Comparison of ENCODE assay signal across 22 cellular contexts in genomic region chrX:13940646-13941045, GRCh38.
DNase-seq lines count a peak whose midpoint lies in the region; ATAC-seq, FAIRE-seq and TF ChIP-seq lines count a peak whose summit lies in the region.
"Had no signal": no experiment of that assay in that cellular context is flagged by ENCODE, and none has a peak within 500 bp of the region (broad histone marks: within the 10 kb centered on the region; RNA-seq: fewer than 3 reads in every experiment).

No MANE protein-coding gene starts in this region.

- peaks cover 2% of the 10 kb centered on the region for H3K23me2 ChIP-seq in H1 (ENCODE audit: low read depth, low read length)

- H4K8ac ChIP-seq in H1 (ENCODE audit: extremely low read depth, insufficient read depth, low read length) (no peak overlapping the region), trophoblast cell (ENCODE audit: low read depth, low read length) (no peak overlapping the region)

- H2BK120ac ChIP-seq in H1 (replicated peaks; ENCODE audit: low read depth, low read length) (no peak overlapping the region), trophoblast cell (ENCODE audit: insufficient read depth, low read length, poor library complexity) (no peak overlapping the region)

- H3K79me2 ChIP-seq in OCI-LY3 (ENCODE audit: low read length): peaks cover 24% of the 10 kb centered on the region
- peaks cover 0 to 20% of the 10 kb centered on the region in 2 experiments; a peak in 2 of 4 replicates for H3K79me2 ChIP-seq in H1 (ENCODE audit: control insufficient read depth in 1 of 2, insufficient read depth in 2 of 2, low read length in 2 of 2)
- H3K79me2 ChIP-seq in trophoblast cell (ENCODE audit: control insufficient read depth, insufficient read depth, low read length, poor library complexity): no peaks in the 10 kb centered on the region

- H4K12ac ChIP-seq in trophoblast cell (ENCODE audit: low read depth, low read length): no peak overlapping the region

- no peak overlapping the region for H3K14ac ChIP-seq in H1 (ENCODE audit: insufficient read length)
- no peak overlapping the region for H3K14ac ChIP-seq in trophoblast cell (ENCODE audit: low read length)

- POLR2A ChIA-PET in H1 (lab: Charles Lee; ENCODE audit: partially characterized antibody): no interaction called here

- H3K9ac ChIP-seq in OCI-LY3 (ENCODE audit: low read length) (no peak overlapping the region), H1 (replicated peaks in 1 of 4; ENCODE audit: extremely low read depth in 1 of 4, low read depth in 3 of 4, low read length in 3 of 4) (no peak overlapping the region), trophoblast cell (ENCODE audit: low read length) (no peak overlapping the region)
- H3K9ac ChIP-seq: BLaER1 had no signal

- TF ChIP-seq EP300 in H1 (IDR thresholded peaks at IDR 0.05; ENCODE audit: borderline replicate concordance in 1 of 2, low read depth in 2 of 2, low read length in 2 of 2): no peak

- no peak overlapping the region for H3K56ac ChIP-seq in H1 (replicated peaks; ENCODE audit: insufficient read length, low read depth, low read length)

- H4K20me1 ChIP-seq in OCI-LY3 (ENCODE audit: insufficient read depth, low read length): no peaks in the 10 kb centered on the region
- H4K20me1 ChIP-seq in H1 (replicated peaks in 1 of 2; ENCODE audit: control insufficient read depth in 1 of 2, insufficient read depth in 2 of 2, low read length in 2 of 2): no peaks in the 10 kb centered on the region

- H3K4me2 ChIP-seq in OCI-LY3 (ENCODE audit: low read length): 0 out of 2 replicates have a peak overlapping the region, but pooled peaks have one; percentile 6
- no peak overlapping the region; a peak in 1 of 4 replicates for H3K4me2 ChIP-seq in H1 (ENCODE audit: insufficient read depth in 1 of 2, low read depth in 2 of 2, low read length in 2 of 2)
- no peak overlapping the region for H3K4me2 ChIP-seq in trophoblast cell (ENCODE audit: low read length)
- H3K4me2 ChIP-seq: BLaER1 had no signal

- H2AK5ac ChIP-seq in H1 (ENCODE audit: low read depth, low read length) (no peak overlapping the region), trophoblast cell (ENCODE audit: low read length) (no peak overlapping the region)

- no peak overlapping the region for H3K4ac ChIP-seq in H1 (replicated peaks; ENCODE audit: insufficient read length, low read depth, low read length)
- no peak overlapping the region for H3K4ac ChIP-seq in trophoblast cell (ENCODE audit: low read depth, low read length)

- no peak for ATAC-seq in HG03457 (IDR thresholded peaks at IDR 0.05; ENCODE audit: unreplicated experiment)
- no peak for ATAC-seq in lower lobe of right lung
- ATAC-seq: GM12878 had no signal

- intact Hi-C loops in lower lobe of right lung (cut with DNase I): no loop called here

- H2BK12ac ChIP-seq in H1 (ENCODE audit: low read depth, low read length) (no peak overlapping the region), trophoblast cell (ENCODE audit: low read length) (no peak overlapping the region)

- H2BK20ac ChIP-seq in H1 (ENCODE audit: low read length): no peak overlapping the region

- H3K36me3 ChIP-seq in OCI-LY3 (replicated peaks; ENCODE audit: low read depth, low read length): peaks cover 2% of the 10 kb centered on the region
- H3K36me3 ChIP-seq in H1 (ENCODE audit: control insufficient read depth in 2 of 4, insufficient read depth in 4 of 4, low read length in 3 of 4): peaks cover 0 to under 1% (median 0%) of the 10 kb centered on the region in 4 experiments; a peak in 1 of 8 replicates
- H3K36me3 ChIP-seq in trophoblast cell (ENCODE audit: control insufficient read depth in 1 of 2, insufficient read depth in 2 of 2, low read length in 2 of 2): no peaks in the 10 kb centered on the region
- H3K36me3 ChIP-seq in lower lobe of right lung: no peaks in the 10 kb centered on the region
- H3K36me3 ChIP-seq: BLaER1, MG63 had no signal

- H3K4me3 ChIP-seq in OCI-LY3 (ENCODE audit: low read length): no peak overlapping the region
- no peak overlapping the region for H3K4me3 ChIP-seq in H1 (ENCODE audit: extremely low read depth in 1 of 4, insufficient read depth in 2 of 4, low read depth in 3 of 4, low read length in 4 of 4)
- no peak overlapping the region for H3K4me3 ChIP-seq in retinal pigment epithelial cell (ENCODE audit: low read length)
- no peak overlapping the region for H3K4me3 ChIP-seq in trophoblast cell (ENCODE audit: low read depth, low read length)
- no peak overlapping the region for H3K4me3 ChIP-seq in lower lobe of right lung
- H3K4me3 ChIP-seq: BLaER1, GM12878, MG63 had no signal

- H3K79me1 ChIP-seq in H1 (ENCODE audit: low read depth, low read length): no peaks in the 10 kb centered on the region
- H3K79me1 ChIP-seq in trophoblast cell (ENCODE audit: low read length): no peaks in the 10 kb centered on the region

- CTCF ChIA-PET in H1 (lab: Charles Lee; ENCODE audit: partially characterized antibody): no interaction called here

- H3K27ac ChIP-seq in OCI-LY3 (ENCODE audit: low read length) (no peak overlapping the region), H1 (ENCODE audit: low read depth, low read length) (no peak overlapping the region), trophoblast cell (ENCODE audit: low read depth, low read length) (no peak overlapping the region), lower lobe of right lung (no peak overlapping the region)
- H3K27ac ChIP-seq: BLaER1 had no signal

- H3K18ac ChIP-seq in H1 (ENCODE audit: extremely low read depth, low read length): no peak overlapping the region
- no peak overlapping the region for H3K18ac ChIP-seq in trophoblast cell (ENCODE audit: low read length)

- H2BK5ac ChIP-seq in H1 (ENCODE audit: low read depth, low read length) (peak overlapping the region; percentile 44; the same call in 1 of the 2 replicates), trophoblast cell (ENCODE audit: low read depth, low read length, poor library complexity) (no peak overlapping the region)

- H3K4me1 ChIP-seq in OCI-LY3 (ENCODE audit: low read length) (peaks cover 38% of the 10 kb centered on the region), H1 (replicated peaks in 1 of 4; ENCODE audit: control insufficient read depth in 3 of 4, insufficient read depth in 4 of 4, low read length in 3 of 4) (peaks cover 3 to 24% (median 12%) of the 10 kb centered on the region in 4 experiments; a peak in 4 of 7 replicates), trophoblast cell (ENCODE audit: control insufficient read depth in 1 of 2, insufficient read depth in 2 of 2, low read length in 2 of 2) (no peaks in the 10 kb centered on the region), lower lobe of right lung (no peaks in the 10 kb centered on the region)

- H3K9me3 ChIP-seq in OCI-LY3 (ENCODE audit: insufficient read depth, low read length): no peaks in the 10 kb centered on the region
- no peaks in the 10 kb centered on the region for H3K9me3 ChIP-seq in H1 (ENCODE audit: insufficient read depth in 2 of 2, low read depth in 1 of 2, low read length in 1 of 2)
- H3K9me3 ChIP-seq in trophoblast cell (ENCODE audit: insufficient read depth, low read depth, low read length): no peaks in the 10 kb centered on the region
- no peaks in the 10 kb centered on the region for H3K9me3 ChIP-seq in lower lobe of right lung
- H3K9me3 ChIP-seq: MG63 had no signal

- no peak overlapping the region for H4K5ac ChIP-seq in H1 (ENCODE audit: insufficient read length, low read depth, low read length)

- no peak for TF ChIP-seq CTCF in OCI-LY3 (IDR thresholded peaks at IDR 0.05; ENCODE audit: low read depth, low read length)
- no peak for TF ChIP-seq CTCF in H1 (IDR thresholded peaks at IDR 0.05; ENCODE audit: control extremely low read depth in 1 of 3, insufficient read depth in 1 of 3, low read depth in 1 of 3, low read length in 3 of 3)
- no peak for TF ChIP-seq CTCF in retinal pigment epithelial cell (conservative IDR thresholded peaks at IDR 0.05; ENCODE audit: low read depth, low read length)
- TF ChIP-seq CTCF in lower lobe of right lung (IDR thresholded peaks at IDR 0.05): no peak

- TF ChIP-seq POLR2A in H1 (IDR thresholded peaks at IDR 0.05; ENCODE audit: control extremely low read depth in 1 of 2, low read depth in 2 of 2, low read length in 2 of 2): no peak

- no peak for TF ChIP-seq RAD21 in H1 (IDR thresholded peaks at IDR 0.05 in 1 of 2, conservative IDR thresholded peaks at IDR 0.05 in 1 of 2; ENCODE audit: low read depth in 2 of 2, low read length in 2 of 2)

- no peaks in the 10 kb centered on the region for H3K27me3 ChIP-seq in OCI-LY3 (ENCODE audit: low read depth, low read length)
- H3K27me3 ChIP-seq in H1 (replicated peaks in 1 of 4; ENCODE audit: control insufficient read depth in 3 of 4, extremely low read depth in 1 of 4, insufficient read depth in 3 of 4, low read length in 3 of 4): no peaks in the 10 kb centered on the region
- no peaks in the 10 kb centered on the region for H3K27me3 ChIP-seq in trophoblast cell (ENCODE audit: insufficient read depth, low read length)
- no peaks in the 10 kb centered on the region for H3K27me3 ChIP-seq in lower lobe of right lung (ENCODE audit: low read depth)

- no peak overlapping the region for H2BK15ac ChIP-seq in H1 (ENCODE audit: low read length)

- H2AFZ ChIP-seq in OCI-LY3 (ENCODE audit: low read depth, low read length) (no peak overlapping the region), H1 (ENCODE audit: low read length) (no peak overlapping the region), trophoblast cell (ENCODE audit: insufficient read depth, low read length, poor library complexity) (no peak overlapping the region)

- peak; percentile 48 for FAIRE-seq in H1 (lab: Jason Lieb, UNC)
- FAIRE-seq: GM12878, H54, RCC 7860 had no signal

- DNase-seq in astrocyte of the hippocampus (ENCODE audit: low read depth, low spot score) (peak; percentile 20), H1 (ENCODE audit: low read depth in 1 of 2, low spot score in 2 of 2) (no peak), retinal pigment epithelial cell (ENCODE audit: low read depth) (peak; percentile 9), trophoblast cell (no peak), lower lobe of right lung (no peak)
- DNase-seq in activated naive CD4-positive, alpha-beta T cell (lab: John Stamatoyannopoulos, UW): no peak
- DNase-seq: ACHN; CD4-positive, alpha-beta T cell; COR-L47; Kasumi-1; MG63; NCI-H1048; NCI-H1417 treated with DMSO at 0.1 percent for 48 hours; NCI-H187; NCI-H2107; NCI-H510A had no signal

- H4K91ac ChIP-seq in H1 (replicated peaks; ENCODE audit: insufficient read length, low read length) (no peak overlapping the region), trophoblast cell (ENCODE audit: low read depth, low read length) (no peak overlapping the region)

- WGBS in H1 (ENCODE audit: extremely low coverage in 1 of 2, insufficient coverage in 1 of 2, insufficient read length in 1 of 2, insufficient replicate concordance in 2 of 2, low coverage in 1 of 2, low lambda C conversion rate in 2 of 2, missing lambda C conversion rate in 1 of 2), 2 experiments: 88% methylated on average over 1 of the region's 1 CpG; no CpG with 5 or more reads in 1 of the 2 experiments
- no CpG with 5 or more reads among the region's 1 CpG for WGBS in trophoblast cell (ENCODE audit: extremely low coverage, insufficient coverage, insufficient read length)

- H3K23ac ChIP-seq in H1 (ENCODE audit: insufficient read length) (no peak overlapping the region), trophoblast cell (ENCODE audit: low read length) (no peak overlapping the region)

TF ChIP-seq in H1, 55 proteins besides CTCF, POLR2A, EP300 and RAD21 (continues in another document):
- no peak for TF ChIP-seq CHD1 (IDR thresholded peaks at IDR 0.05; ENCODE audit: low read depth, low read length)
- no peak for TF ChIP-seq RXRA (IDR thresholded peaks at IDR 0.05; ENCODE audit: insufficient read depth, low read depth, low read length)

Comparison
In these comparisons a context has a peak if more than half of its experiments do, and no peak if none do; other contexts are left out.
1. DNase-seq: peak in astrocyte of the hippocampus (single experiment) and retinal pigment epithelial cell (single experiment); none in H1 (0 of 2), activated naive CD4-positive, alpha-beta T cell (0 of 4), trophoblast cell (0 of 2) and lower lobe of right lung (single experiment).